Comparison of ENCODE assay signal across 5 cellular contexts in genomic region chr4:14545796-14546195, GRCh38.
"Had no signal": no experiment of that assay in that cellular context is flagged by ENCODE, and none has a peak within 500 bp of the region (broad histone marks: within the 10 kb centered on the region; RNA-seq: fewer than 3 reads in every experiment).

No MANE protein-coding gene starts in this region.

- H3K4me3 Mint-ChIP-seq: IgD-negative memory B cell had no signal

- ATAC-seq: HepG2, K562 had no signal

- DNase-seq: IMR-90 had no signal

- H3K27me3 Mint-ChIP-seq: IgD-negative memory B cell had no signal

- H3K4me3 ChIP-seq: K562 had no signal

- H3K27ac ChIP-seq: HL-60 had no signal
